In the genomic region with DNA sequence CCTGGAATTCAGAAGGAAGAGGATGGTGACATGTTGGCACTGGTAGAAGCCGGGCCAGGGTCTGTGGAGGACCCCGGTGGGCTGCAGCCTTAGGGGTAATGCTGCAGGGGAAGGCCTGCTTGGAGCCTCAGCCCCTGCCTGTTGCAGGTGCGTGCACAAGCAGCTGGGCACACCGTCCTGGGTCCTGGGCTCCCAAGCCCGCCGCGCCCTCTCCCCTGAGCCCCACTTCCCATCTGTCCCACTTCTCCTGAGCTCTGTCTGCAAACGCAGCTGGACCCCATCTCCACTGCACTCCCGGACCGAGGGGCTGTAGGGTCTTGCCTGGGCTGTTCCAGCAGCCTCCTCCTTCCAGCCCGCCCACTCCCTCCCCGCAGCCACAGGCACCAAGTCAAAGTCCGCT, we compare ENCODE assay signal across 19 cellular contexts.
DNase-seq lines count a peak whose midpoint lies in the region; ATAC-seq and TF ChIP-seq lines count a peak whose summit lies in the region.
"Had no signal": no experiment of that assay in that cellular context is flagged by ENCODE, and none has a peak within 500 bp of the region (broad histone marks: within the 10 kb centered on the region; RNA-seq: fewer than 3 reads in every experiment).

No MANE protein-coding gene starts in this region.

- H3K4me3 ChIP-seq in mesendoderm (ENCODE audit: low read length) (no peak overlapping the region), psoas muscle (no peak overlapping the region)
- H3K4me3 ChIP-seq: ovary, right atrium auricular region, stomach, tibial nerve had no signal

- H3K4me1 ChIP-seq in mesendoderm (ENCODE audit: control insufficient read depth, low read depth, low read length) (peaks cover 9% of the 10 kb centered on the region), psoas muscle (no peaks in the 10 kb centered on the region)
- H3K4me1 ChIP-seq: right atrium auricular region, tibial nerve had no signal

- no peaks in the 10 kb centered on the region for H3K36me3 ChIP-seq in mesendoderm (ENCODE audit: control insufficient read depth, insufficient read depth, low read length)
- no peaks in the 10 kb centered on the region for H3K36me3 ChIP-seq in psoas muscle (ENCODE audit: insufficient read depth in 1 of 2, low read depth in 1 of 2)
- H3K36me3 ChIP-seq: ovary, right atrium auricular region, stomach, tibial nerve had no signal

- H2BK120ac ChIP-seq in mesendoderm (ENCODE audit: low read depth, low read length): no peak overlapping the region

- WGBS in mesendoderm (ENCODE audit: extremely low coverage, insufficient coverage, low lambda C conversion rate): no CpG with 5 or more reads among the region's 13 CpGs
- WGBS in psoas muscle, 3 donors: 27 to 47% (median 28%) methylated on average over 12 to 13 of the region's 13 CpGs

- no peak overlapping the region for H3K56ac ChIP-seq in mesendoderm (ENCODE audit: low read length)

- no peak overlapping the region for H3K4ac ChIP-seq in mesendoderm (ENCODE audit: low read depth, low read length)

- no peak overlapping the region for H3K4me3 Mint-ChIP-seq in stimulated activated naive CD8-positive, alpha-beta T cell treated with anti-CD3 and anti-CD28 coated beads, Interleukin-15, amount 100 ng/mL, for 72 hours
- H3K4me3 Mint-ChIP-seq in chondrocyte (ENCODE audit: unreplicated experiment): no peak overlapping the region
- no peak overlapping the region for H3K4me3 Mint-ChIP-seq in activated T-cell treated with anti-CD3 and anti-CD28 coated beads, Interleukin-2, amount 50 U/mL, for 24 hours
- H3K4me3 Mint-ChIP-seq: activated T-cell treated with anti-CD3 and anti-CD28 coated beads, Interleukin-2, amount 50 U/mL, for 72 hours had no signal

- ATAC-seq in stimulated activated naive CD8-positive, alpha-beta T cell treated with anti-CD3 and anti-CD28 coated beads, Interleukin-15, amount 100 ng/mL, for 72 hours: peak; percentile 11
- ATAC-seq in stimulated activated naive CD8-positive, alpha-beta T cell treated with anti-CD3 and anti-CD28 coated beads, Interleukin-15, Interleukin-2, amounts not matched to agents 100 U/mL and 50 U/mL, for 24 hours: no peak
- no peak for ATAC-seq in psoas muscle

- peaks cover 65% of the 10 kb centered on the region for H3K27me3 Mint-ChIP-seq in stimulated activated naive CD8-positive, alpha-beta T cell treated with anti-CD3 and anti-CD28 coated beads, Interleukin-15, amount 100 ng/mL, for 72 hours
- peaks cover 45% of the 10 kb centered on the region for H3K27me3 Mint-ChIP-seq in chondrocyte (ENCODE audit: low read depth)
- H3K27me3 Mint-ChIP-seq in activated T-cell treated with anti-CD3 and anti-CD28 coated beads, Interleukin-2, amount 50 U/mL, for 24 hours: peaks cover 47% of the 10 kb centered on the region

- H3K18ac ChIP-seq in mesendoderm (ENCODE audit: low read length): no peak overlapping the region

- no peak overlapping the region for H4K5ac ChIP-seq in mesendoderm (ENCODE audit: low read length)

- H2BK15ac ChIP-seq in mesendoderm (replicated peaks; ENCODE audit: low read depth): no peak overlapping the region

- H4K8ac ChIP-seq in mesendoderm (ENCODE audit: low read depth, low read length): no peak overlapping the region

- H3K79me1 ChIP-seq in mesendoderm (ENCODE audit: low read length): no peaks in the 10 kb centered on the region

- DNase-seq in stimulated activated naive CD8-positive, alpha-beta T cell treated with anti-CD3 and anti-CD28 coated beads, Interleukin-15, amount 100 ng/mL, for 72 hours: no peak
- no peak for DNase-seq in stimulated activated naive CD8-positive, alpha-beta T cell treated with anti-CD3 and anti-CD28 coated beads, Interleukin-15, Interleukin-2, amounts not matched to agents 100 U/mL and 50 U/mL, for 24 hours
- DNase-seq in chondrocyte (ENCODE audit: low spot score) (peak; percentile 80), mesendoderm (no peak), psoas muscle (no peak), NCI-H748 treated with DMSO at 0.1 percent for 48 hours (lab: John Stamatoyannopoulos, UW) (no peak), middle frontal gyrus (ENCODE audit: extremely low spot score, low spot score) (no peak)
- DNase-seq in activated T-cell treated with anti-CD3 and anti-CD28 coated beads, Interleukin-2, amount 50 U/mL, for 24 hours: no peak
- DNase-seq: activated naive CD4-positive, alpha-beta T cell treated with Interleukin-2 at 50 U/mL for 16 hours; cortex of kidney; left cardiac atrium; mesenchymal stem cell; naive B cell; ovary had no signal

- H3K9me3 ChIP-seq in psoas muscle: peaks cover 2% of the 10 kb centered on the region
- H3K9me3 ChIP-seq: ovary had no signal

- H2BK5ac ChIP-seq in mesendoderm (ENCODE audit: low read length): no peak overlapping the region

- no peak overlapping the region for H3K23ac ChIP-seq in mesendoderm (ENCODE audit: low read length)

- no peak for TF ChIP-seq CTCF in chondrocyte (IDR thresholded peaks at IDR 0.05)
- TF ChIP-seq CTCF in psoas muscle (IDR thresholded peaks at IDR 0.05): no peak

- H3K9me3 Mint-ChIP-seq in stimulated activated naive CD8-positive, alpha-beta T cell treated with anti-CD3 and anti-CD28 coated beads, Interleukin-15, amount 100 ng/mL, for 72 hours: peaks cover under 1% of the 10 kb centered on the region in 2 donors
- peaks cover under 1% of the 10 kb centered on the region for H3K9me3 Mint-ChIP-seq in chondrocyte (ENCODE audit: low read depth)
- no peaks in the 10 kb centered on the region for H3K9me3 Mint-ChIP-seq in activated T-cell treated with anti-CD3 and anti-CD28 coated beads, Interleukin-2, amount 50 U/mL, for 24 hours
- H3K9me3 Mint-ChIP-seq: activated CD4-positive, alpha-beta T cell treated with anti-CD3 and anti-CD28 coated beads, Interleukin-2, amount 10 ng/mL, durations not matched to agents 24 days and 14 days had no signal

- H3K36me3 Mint-ChIP-seq in chondrocyte (ENCODE audit: low read depth): no peaks in the 10 kb centered on the region
- no peaks in the 10 kb centered on the region for H3K36me3 Mint-ChIP-seq in activated T-cell treated with anti-CD3 and anti-CD28 coated beads, Interleukin-2, amount 50 U/mL, for 24 hours (ENCODE audit: low read depth)

- no peaks in the 10 kb centered on the region for H3K79me2 ChIP-seq in mesendoderm (ENCODE audit: control insufficient read depth, insufficient read depth, low read length)

- H3K4me2 ChIP-seq in mesendoderm (ENCODE audit: low read length): peak overlapping the region; percentile 31

- H3K27ac Mint-ChIP-seq in stimulated activated naive CD8-positive, alpha-beta T cell treated with anti-CD3 and anti-CD28 coated beads, Interleukin-15, amount 100 ng/mL, for 72 hours: no peak overlapping the region
- no peak overlapping the region for H3K27ac Mint-ChIP-seq in chondrocyte (ENCODE audit: unreplicated experiment)
- H3K27ac Mint-ChIP-seq in activated T-cell treated with anti-CD3 and anti-CD28 coated beads, Interleukin-2, amount 50 U/mL, for 24 hours: no peak overlapping the region
- H3K27ac Mint-ChIP-seq: activated CD4-positive, alpha-beta T cell treated with anti-CD3 and anti-CD28 coated beads, Interleukin-2, amount 10 ng/mL, durations not matched to agents 24 days and 14 days; activated T-cell treated with anti-CD3 and anti-CD28 coated beads, Interleukin-2, amount 50 U/mL, for 72 hours had no signal

- H3K27me3 ChIP-seq in mesendoderm (ENCODE audit: insufficient read depth, low read length, poor library complexity): peaks cover 5% of the 10 kb centered on the region
- peaks cover 0 to 58% (median 16%) of the 10 kb centered on the region in 3 donors for H3K27me3 ChIP-seq in psoas muscle (ENCODE audit: insufficient read depth in 3 of 3, low read length in 2 of 3)
- H3K27me3 ChIP-seq: ovary had no signal

- peaks cover 18% of the 10 kb centered on the region for H3K4me1 Mint-ChIP-seq in stimulated activated naive CD8-positive, alpha-beta T cell treated with anti-CD3 and anti-CD28 coated beads, Interleukin-15, amount 100 ng/mL, for 72 hours
- no peaks in the 10 kb centered on the region for H3K4me1 Mint-ChIP-seq in chondrocyte (ENCODE audit: low read depth)
- peaks cover 7% of the 10 kb centered on the region for H3K4me1 Mint-ChIP-seq in activated T-cell treated with anti-CD3 and anti-CD28 coated beads, Interleukin-2, amount 50 U/mL, for 24 hours (ENCODE audit: low read depth)

- no peak overlapping the region for H3K9ac ChIP-seq in mesendoderm (ENCODE audit: low read length)

- intact Hi-C loops in psoas muscle (cut with DNase I): no loop called here

- H2AK5ac ChIP-seq in mesendoderm (ENCODE audit: low read length): no peak overlapping the region

- H3K27ac ChIP-seq in mesendoderm (ENCODE audit: low read depth, low read length) (no peak overlapping the region), psoas muscle (no peak overlapping the region)
- H3K27ac ChIP-seq: ovary, right atrium auricular region, stomach, tibial nerve had no signal
